In genomic region chr15:90994059-90994416, GRCh38 we compare ENCODE assay signal across 8 cellular contexts. TPM values are rescaled to one million over a fixed set of nuclear protein-coding genes. Genes with fewer than 3 reads are reported as not detected.
DNase-seq lines count a peak whose midpoint lies in the region; ATAC-seq and TF ChIP-seq lines count a peak whose summit lies in the region.

No MANE protein-coding gene starts in this region.

- POLR2A ChIA-PET in PC-3 (lab: Charles Lee; ENCODE audit: unreplicated experiment) = interaction anchor here (1.0 kb wide), 1 partner anchor 45 kb away, joined by 4 read pairs; no protein-coding TSS in a partner anchor

- peak overlapping the region; percentile 98 for H3K4me3 Mint-ChIP-seq in HFFc6

- H3K4me1 Mint-ChIP-seq in HFFc6 (ENCODE audit: low read depth) = peaks cover 30% of the 10 kb centered on the region

- 0% methylated on average over 50 of the region's 50 CpGs for WGBS in ectodermal cell, 2 experiments

- peaks cover 2% of the 10 kb centered on the region for H3K27me3 Mint-ChIP-seq in HFFc6 (ENCODE audit: insufficient read depth)

- H3F3A ChIP-seq in PC-3 (ENCODE audit: low read length, unreplicated experiment) = no peaks in the 10 kb centered on the region

- H2AFZ ChIP-seq in PC-3 (ENCODE audit: low read length) = peak overlapping the region; percentile 91

- peak overlapping the region; percentile 100 for H3K27ac Mint-ChIP-seq in HFFc6

- H3K27ac ChIP-seq in PC-3 (ENCODE audit: low read length) (peak overlapping the region; percentile 58), ectodermal cell (ENCODE audit: insufficient read depth, low read depth, low read length, poor library complexity, severe bottlenecking) (no peak overlapping the region), muscle layer of duodenum (ENCODE audit: low read length) (peak overlapping the region; percentile 45)

- H3K27me3 ChIP-seq in PC-3 (ENCODE audit: low read length) (no peaks in the 10 kb centered on the region), ectodermal cell (ENCODE audit: control insufficient read depth, insufficient read depth, low read length, poor library complexity, severe bottlenecking) (no peaks in the 10 kb centered on the region), muscle layer of duodenum (ENCODE audit: low read depth, low read length) (no peaks in the 10 kb centered on the region)

- peaks cover 67% of the 10 kb centered on the region for H3K79me2 ChIP-seq in PC-3 (ENCODE audit: low read length)

- H3K36me3 ChIP-seq in PC-3 (ENCODE audit: low read depth, low read length) = peaks cover 10% of the 10 kb centered on the region
- peaks cover 8% of the 10 kb centered on the region for H3K36me3 ChIP-seq in ectodermal cell (ENCODE audit: control insufficient read depth, insufficient read depth, low read length)
- peaks cover 7 to 13% of the 10 kb centered on the region in 2 donors for H3K36me3 ChIP-seq in muscle layer of duodenum (ENCODE audit: control insufficient read depth in 1 of 2, insufficient read depth in 2 of 2, low read length in 2 of 2)

- peak overlapping the region; percentile 72 for H3K4me3 ChIP-seq in PC-3 (ENCODE audit: low read length)
- H3K4me3 ChIP-seq in ectodermal cell (ENCODE audit: insufficient read depth, low read depth, low read length) = peak overlapping the region; percentile 81
- peak overlapping the region; percentile 88 to 92 for H3K4me3 ChIP-seq in muscle layer of duodenum (ENCODE audit: low read depth in 1 of 2, low read length in 2 of 2)

- intact Hi-C loops in PC-3 (cut with micrococcal nuclease) = loop anchor here (5.0 kb wide), 2 partner anchors 37 to 62 kb away; partner anchors contain the start of gene HDDC3

- H3K4me2 ChIP-seq in PC-3 (ENCODE audit: low read length) = peak overlapping the region; percentile 92

- peak; percentile 7 for ATAC-seq in PC-3

- H3K9ac ChIP-seq in PC-3 (ENCODE audit: low read length) = peak overlapping the region; percentile 94

- CTCF ChIA-PET in PC-3 (lab: Charles Lee) = no interaction called here

- no peaks in the 10 kb centered on the region for H3K9me3 ChIP-seq in PC-3 (ENCODE audit: low read length)
- no peaks in the 10 kb centered on the region for H3K9me3 ChIP-seq in ectodermal cell (ENCODE audit: control insufficient read depth, low read length)
- no peaks in the 10 kb centered on the region for H3K9me3 ChIP-seq in muscle layer of duodenum (ENCODE audit: control insufficient read depth in 1 of 2, low read length in 2 of 2)

- DNase-seq in NCI-H748 (lab: John Stamatoyannopoulos, UW; ENCODE audit: unreplicated experiment) (peak; percentile 11), NCI-H748 treated with DMSO at 0.1 percent for 48 hours (lab: John Stamatoyannopoulos, UW) (no peak), HFFc6 (no peak), PC-3 (no peak), NCI-H524 treated with DMSO at 0.1 percent for 48 hours (lab: John Stamatoyannopoulos, UW) (no peak), DMS79 (lab: John Stamatoyannopoulos, UW) (no peak)

- peaks cover 5% of the 10 kb centered on the region; the same call in 1 of the 2 replicates for H3K4me1 ChIP-seq in PC-3 (ENCODE audit: insufficient read depth, low read length)
- peaks cover 6% of the 10 kb centered on the region for H3K4me1 ChIP-seq in ectodermal cell (ENCODE audit: control insufficient read depth, insufficient read depth, low read length)
- peaks cover 0 to 3% of the 10 kb centered on the region in 2 donors for H3K4me1 ChIP-seq in muscle layer of duodenum (ENCODE audit: control insufficient read depth in 1 of 2, insufficient read depth in 2 of 2, low read length in 2 of 2)

- no peaks in the 10 kb centered on the region for H4K20me1 ChIP-seq in PC-3 (ENCODE audit: low read length)

- H3K9me2 ChIP-seq in PC-3 (replicated peaks; ENCODE audit: low read length) = no peaks in the 10 kb centered on the region

- TF ChIP-seq CTCF in HFFc6 (IDR thresholded peaks at IDR 0.05) = no peak
- TF ChIP-seq CTCF in PC-3 (conservative IDR thresholded peaks at IDR 0.05; ENCODE audit: low read depth, low read length) = no peak

- H3K9me3 Mint-ChIP-seq in HFFc6 = no peaks in the 10 kb centered on the region

- no TSS peak for BruUV-seq in PC-3 (replicated peaks; lab: Mats Ljungman, UMichigan)

- peaks cover 16% of the 10 kb centered on the region; the same call in 1 of the 2 replicates for H3K36me3 Mint-ChIP-seq in HFFc6 (ENCODE audit: low read depth)

RNA-seq across cellular contexts. Expression of gene PRC1, which starts 0.3 kb away (rescaled TPM):
- total RNA-seq in HFFc6 (2021; fragmentation: NEBNext Ultra II Directional; extraction: Animal tissue kit (Norgen Biotek cat#: 25700)) = 100 to 1,000 TPM in 5 of 6 experiments, 10 to 100 TPM in 1; 85.5 to 210 (median 189) TPM
- 236 and 243 TPM in 2 replicates for total RNA-seq in PC-3 (2014; rRNA removed)
- polyA plus RNA-seq in ectodermal cell (2013, experiment 1 of 4) = 118 TPM
- 83.3 TPM for polyA plus RNA-seq in ectodermal cell (2013, experiment 2 of 4)
- polyA plus RNA-seq in ectodermal cell (2013, experiment 3 of 4) = 122 TPM
- 116 TPM for polyA plus RNA-seq in ectodermal cell (2013, experiment 4 of 4)

RNA-seq across cellular contexts. Expression of gene VPS33B, which starts 28.4 kb away (rescaled TPM):
- 10 to 100 TPM; 12.7 to 18.8 (median 16.2) TPM for total RNA-seq in HFFc6 (2021; fragmentation: NEBNext Ultra II Directional; extraction: Animal tissue kit (Norgen Biotek cat#: 25700))
- 7.5 and 8.0 TPM in 2 replicates for total RNA-seq in PC-3 (2014; rRNA removed)
- polyA plus RNA-seq in ectodermal cell (2013, experiment 1 of 4) = 14.5 TPM
- 23.3 TPM for polyA plus RNA-seq in ectodermal cell (2013, experiment 2 of 4)
- 16.1 TPM for polyA plus RNA-seq in ectodermal cell (2013, experiment 3 of 4)
- polyA plus RNA-seq in ectodermal cell (2013, experiment 4 of 4) = 15.6 TPM

RNA-seq across cellular contexts. Expression of gene RCCD1, which starts 39.4 kb away (rescaled TPM):
- total RNA-seq in HFFc6 (2021; fragmentation: NEBNext Ultra II Directional; extraction: Animal tissue kit (Norgen Biotek cat#: 25700)) = 10 to 100 TPM; 13.7 to 16.4 (median 14.2) TPM
- total RNA-seq in PC-3 (2014; rRNA removed) = 9.2 and 11.7 TPM in 2 replicates
- 14.3 TPM for polyA plus RNA-seq in ectodermal cell (2013, experiment 1 of 4)
- polyA plus RNA-seq in ectodermal cell (2013, experiment 2 of 4) = 14.6 TPM
- 18.2 TPM for polyA plus RNA-seq in ectodermal cell (2013, experiment 3 of 4)
- polyA plus RNA-seq in ectodermal cell (2013, experiment 4 of 4) = 19.0 TPM

RNA-seq across cellular contexts. Expression of gene UNC45A, which starts 59.0 kb away (rescaled TPM):
- 10 to 100 TPM; 65.3 to 77.5 (median 72.1) TPM for total RNA-seq in HFFc6 (2021; fragmentation: NEBNext Ultra II Directional; extraction: Animal tissue kit (Norgen Biotek cat#: 25700))
- total RNA-seq in PC-3 (2014; rRNA removed) = 68.4 and 73.7 TPM in 2 replicates
- polyA plus RNA-seq in ectodermal cell (2013, experiment 1 of 4) = 72.6 TPM
- polyA plus RNA-seq in ectodermal cell (2013, experiment 2 of 4) = 79.2 TPM
- polyA plus RNA-seq in ectodermal cell (2013, experiment 3 of 4) = 58.1 TPM
- 60.6 TPM for polyA plus RNA-seq in ectodermal cell (2013, experiment 4 of 4)
